Comparison of ENCODE assay signal across 1 cellular context in the genomic region with DNA sequence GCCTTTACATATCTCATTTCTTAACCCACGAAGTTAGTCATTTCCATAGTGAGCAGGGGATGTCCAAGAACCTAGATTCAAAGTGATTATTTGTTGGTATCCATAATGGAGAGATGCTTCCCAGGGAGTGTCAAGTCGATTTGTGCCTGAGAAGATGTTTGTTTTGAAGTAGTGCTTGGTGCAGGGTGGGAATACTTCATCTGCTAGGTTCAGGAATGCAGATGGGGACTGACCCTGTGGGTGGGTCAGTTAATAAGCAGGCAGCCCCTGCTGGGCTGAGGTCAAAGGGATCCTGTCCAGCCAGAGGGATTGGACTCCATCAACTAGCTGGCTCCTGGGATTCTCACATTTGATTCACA.
TF ChIP-seq lines count a peak whose summit lies in the region.

No MANE protein-coding gene starts in this region.

TF ChIP-seq in H1, 55 proteins besides CTCF, POLR2A, EP300 and RAD21 (continued from another document):
- TF ChIP-seq NANOG (IDR thresholded peaks at IDR 0.05; ENCODE audit: insufficient read depth, low read depth, low read length, poor library complexity, severe bottlenecking), result no peak
- TF ChIP-seq RNF2 (IDR thresholded peaks at IDR 0.05; ENCODE audit: borderline replicate concordance, low read depth, low read length, missing control alignments, poor library complexity, severe bottlenecking), result no peak
- TF ChIP-seq SAP30 (IDR thresholded peaks at IDR 0.05; ENCODE audit: insufficient read depth, insufficient replicate concordance, low read length), result no peak
- no peak for TF ChIP-seq JUND (IDR thresholded peaks at IDR 0.05; ENCODE audit: low read length)
TF ChIP-seq in H1: peak in this region for 0.
